Comparison of ENCODE assay signal across 20 cellular contexts in the genomic region with DNA sequence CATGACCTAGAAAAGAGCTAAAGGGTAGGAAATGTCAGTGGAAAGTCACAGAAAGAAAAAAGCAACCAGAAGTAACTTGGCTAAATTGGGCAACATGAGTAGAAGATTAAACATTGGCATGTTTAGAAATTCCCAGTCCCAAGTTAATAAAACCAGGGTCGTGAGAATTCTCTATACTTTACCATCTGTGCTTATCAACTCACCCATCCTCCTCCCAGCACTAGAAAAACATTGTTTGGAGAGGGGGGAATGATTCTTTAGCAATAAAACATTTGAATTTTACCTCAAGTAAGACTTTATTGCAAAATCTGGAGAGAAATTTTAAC.
"Had no signal": no experiment of that assay in that cellular context is flagged by ENCODE, and none has a peak within 500 bp of the region (broad histone marks: within the 10 kb centered on the region; RNA-seq: fewer than 3 reads in every experiment).

No MANE protein-coding gene starts in this region.

- FAIRE-seq: bronchial epithelial cell had no signal

- ATAC-seq: PC-3, WTC11 had no signal

- H3K4me3 Mint-ChIP-seq: activated CD4-positive, alpha-beta memory T cell treated with anti-CD3 and anti-CD28 coated beads, Interleukin-2, amount 10 ng/mL, durations not matched to agents 7 days and 5 days; activated naive CD4-positive, alpha-beta T cell treated with anti-CD3 and anti-CD28 coated beads, Interleukin-2, amount 50 U/mL, for 24 hours; T-helper 1 cell treated with Interleukin-12 subunit alpha and Interleukin-12 subunit beta and Interleukin-4 antibody, amounts not matched to agents 30 μg/mL and 1 μg/mL, for 36 hours; WTC11 had no signal

- H3K9me3 Mint-ChIP-seq: activated CD4-positive, alpha-beta memory T cell treated with anti-CD3 and anti-CD28 coated beads, Interleukin-2, amount 10 ng/mL, durations not matched to agents 7 days and 5 days; activated naive CD4-positive, alpha-beta T cell treated with anti-CD3 and anti-CD28 coated beads, Interleukin-2, amount 50 U/mL, for 24 hours; T-helper 1 cell treated with Interleukin-12 subunit alpha and Interleukin-12 subunit beta and Interleukin-4 antibody, amounts not matched to agents 30 μg/mL and 1 μg/mL, for 36 hours; WTC11 had no signal

- H3K36me3 Mint-ChIP-seq: activated naive CD4-positive, alpha-beta T cell treated with anti-CD3 and anti-CD28 coated beads, Interleukin-2, amount 50 U/mL, for 24 hours; WTC11 had no signal

- DNase-seq: activated CD4-positive, alpha-beta memory T cell treated with anti-CD3 and anti-CD28 coated beads, Interleukin-2, amount 10 ng/mL, durations not matched to agents 7 days and 5 days; activated CD4-positive, alpha-beta T cell treated with anti-CD3 and anti-CD28 coated beads, Interleukin-2, amount 50 U/mL, for 1 hour; activated CD8-positive, alpha-beta memory T cell treated with anti-CD3 and anti-CD28 coated beads, Interleukin-2, amount 50 U/mL, for 4 hours; activated naive CD4-positive, alpha-beta T cell; aorta; central memory CD4-positive, alpha-beta T cell; KBM-7; NCI-H1092; NCI-H1417; NCI-H1930; NCI-H2171 treated with DMSO at 0.1 percent for 48 hours; NCI-H510A treated with DMSO at 0.1 percent for 48 hours; NCI-H69; PC-3; SHP77 treated with DMSO at 0.1 percent for 48 hours; T-helper 9 cell had no signal

- H3K27ac Mint-ChIP-seq: activated CD4-positive, alpha-beta memory T cell treated with anti-CD3 and anti-CD28 coated beads, Interleukin-2, amount 10 ng/mL, durations not matched to agents 7 days and 5 days; activated naive CD4-positive, alpha-beta T cell treated with anti-CD3 and anti-CD28 coated beads, Interleukin-2, amount 50 U/mL, for 24 hours; T-helper 1 cell treated with Interleukin-12 subunit alpha and Interleukin-12 subunit beta and Interleukin-4 antibody, amounts not matched to agents 30 μg/mL and 1 μg/mL, for 36 hours; WTC11 had no signal
